11 cellular contexts compared by ENCODE assay signal in genomic region chr1:213326666-213327317, GRCh38.
DNase-seq lines count a peak whose midpoint lies in the region; ATAC-seq, FAIRE-seq and TF ChIP-seq lines count a peak whose summit lies in the region.
"Had no signal": no experiment of that assay in that cellular context is flagged by ENCODE, and none has a peak within 500 bp of the region (broad histone marks: within the 10 kb centered on the region; RNA-seq: fewer than 3 reads in every experiment).

No MANE protein-coding gene starts in this region.

- H2AFZ ChIP-seq in mammary epithelial cell (ENCODE audit: low read depth, low read length) (peak overlapping the region; percentile 86), HepG2 (ENCODE audit: low read length) (no peak overlapping the region)

- no peak for ATAC-seq in HepG2

- in situ Hi-C loops in mammary epithelial cell (cut with MboI; ENCODE audit: low sequenced_read_pairs in 2 of 2) (no loop called here), HepG2 (cut with HindIII; ENCODE audit: extremely low pct_ligation_motif_present, low pct_unique_long_range_greater_than_20kb) (no loop called here)

- H3K4me3 ChIP-seq in AG10803 (ENCODE audit: low read length), result no peak overlapping the region
- H3K4me3 ChIP-seq in mammary epithelial cell (replicated peaks in 1 of 3; ENCODE audit: insufficient read depth in 1 of 3, low read depth in 2 of 3, low read length in 3 of 3), result no peak overlapping the region
- H3K4me3 ChIP-seq in HepG2 (replicated peaks in 1 of 3; ENCODE audit: insufficient read depth in 1 of 3, low read depth in 2 of 3, low read length in 3 of 3), result no peak overlapping the region
- H3K4me3 ChIP-seq: ascending aorta, ovary had no signal

- H3K27me3 ChIP-seq in mammary epithelial cell (ENCODE audit: insufficient read depth, low read length) (no peaks in the 10 kb centered on the region), HepG2 (ENCODE audit: control insufficient read depth in 1 of 2, insufficient read depth in 2 of 2, low read length in 2 of 2) (no peaks in the 10 kb centered on the region)
- H3K27me3 ChIP-seq: ascending aorta, ovary had no signal

- DNase-seq in AG10803 (ENCODE audit: low read depth), result peak; percentile 78
- DNase-seq in LHCN-M2 (ENCODE audit: low read depth), result peak; percentile 59
- DNase-seq in mammary epithelial cell, result peak; percentile 48
- DNase-seq in medulla oblongata (ENCODE audit: extremely low spot score), result peak; percentile 32
- no peak for DNase-seq in nephron progenitor cell
- DNase-seq in activated effector memory CD4-positive, alpha-beta T cell treated with Interleukin-2 at 50 U/mL for 16 hours, result no peak
- no peak for DNase-seq in HepG2 (ENCODE audit: low spot score)
- DNase-seq in DMS53 treated with DMSO at 0.1 percent for 48 hours (lab: John Stamatoyannopoulos, UW; ENCODE audit: unreplicated experiment), result no peak
- DNase-seq: ovary had no signal

- H3K4me3 Mint-ChIP-seq in nephron progenitor cell, result no peak overlapping the region

- H3K4me2 ChIP-seq in mammary epithelial cell (ENCODE audit: insufficient read depth, low read depth, low read length) (peak overlapping the region; percentile 53), HepG2 (ENCODE audit: low read depth, low read length) (no peak overlapping the region)
- H3K4me2 ChIP-seq: KMS-11 had no signal

- POLR2A ChIA-PET in HepG2 (lab: Yijun Ruan, JAX), result no interaction called here

- H3K36me3 Mint-ChIP-seq in nephron progenitor cell (ENCODE audit: low read depth), result no peaks in the 10 kb centered on the region

- 19% methylated on average over 3 of the region's 3 CpGs for WGBS in mammary epithelial cell (ENCODE audit: low coverage, missing lambda C conversion rate)
- WGBS in HepG2 (ENCODE audit: low lambda C conversion rate), result 62% methylated on average over 3 of the region's 3 CpGs

- no peak for FAIRE-seq in HepG2 (lab: Jason Lieb, UNC)

- H3K4me1 ChIP-seq in mammary epithelial cell (ENCODE audit: insufficient read depth, low read length), result peaks cover 18% of the 10 kb centered on the region
- no peaks in the 10 kb centered on the region for H3K4me1 ChIP-seq in HepG2 (ENCODE audit: insufficient read depth, low read length)

- no peak for TF ChIP-seq POLR2A in HepG2 (IDR thresholded peaks at IDR 0.05; ENCODE audit: insufficient read depth in 1 of 2, low read depth in 2 of 2, low read length in 2 of 2)

- peaks cover 15% of the 10 kb centered on the region for H3K4me1 Mint-ChIP-seq in nephron progenitor cell

- no peak overlapping the region for H3K27ac Mint-ChIP-seq in nephron progenitor cell

- no peaks in the 10 kb centered on the region for H3K9me3 Mint-ChIP-seq in nephron progenitor cell

- CTCF ChIA-PET in mammary epithelial cell (lab: Charles Lee; ENCODE audit: low non-redundant PET) (no interaction called here), HepG2 (lab: Yijun Ruan, JAX; ENCODE audit: low intra/inter-chr PET ratio, low total read pairs) (no interaction called here)

- H3K9ac ChIP-seq in mammary epithelial cell (ENCODE audit: insufficient read depth, low read length) (no peak overlapping the region), HepG2 (ENCODE audit: insufficient read depth, low read depth, low read length) (no peak overlapping the region)
- H3K9ac ChIP-seq: KMS-11 had no signal

- no TSS peak for BruUV-seq in mammary epithelial cell (replicated peaks; lab: Mats Ljungman, UMichigan)
- no TSS peak for BruUV-seq in HepG2 (replicated peaks; lab: Mats Ljungman, UMichigan)

- TF ChIP-seq CTCF in AG10803 (conservative IDR thresholded peaks at IDR 0.05; ENCODE audit: low read length) (no peak), mammary epithelial cell (conservative IDR thresholded peaks at IDR 0.05 in 1 of 2, IDR thresholded peaks at IDR 0.05 in 1 of 2; ENCODE audit: extremely low read depth in 1 of 2, insufficient read depth in 1 of 2, low read depth in 1 of 2, low read length in 2 of 2) (no peak), nephron progenitor cell (IDR thresholded peaks at IDR 0.05) (no peak), HepG2 (CRISPR knock-in tag; IDR thresholded peaks at IDR 0.05) (no peak)

- H3K79me2 ChIP-seq in mammary epithelial cell (ENCODE audit: insufficient read depth, low read length), result no peaks in the 10 kb centered on the region
- no peaks in the 10 kb centered on the region for H3K79me2 ChIP-seq in HepG2 (ENCODE audit: insufficient read depth, low read length)

- H3K9me3 ChIP-seq in mammary epithelial cell (replicated peaks; ENCODE audit: insufficient read depth, low read length), result no peaks in the 10 kb centered on the region
- H3K9me3 ChIP-seq in HepG2 (ENCODE audit: low read length), result no peaks in the 10 kb centered on the region
- H3K9me3 ChIP-seq: ascending aorta, ovary had no signal

- TF ChIP-seq EP300 in HepG2 (IDR thresholded peaks at IDR 0.05; ENCODE audit: low read depth in 2 of 2, low read length in 2 of 2) (no peak), HepG2 (CRISPR knock-in tag; IDR thresholded peaks at IDR 0.05; ENCODE audit: borderline replicate concordance) (no peak)

- H3K27me3 Mint-ChIP-seq in nephron progenitor cell (ENCODE audit: low read depth, poor library complexity), result peaks cover 13% of the 10 kb centered on the region

- H3K27ac ChIP-seq in mammary epithelial cell (ENCODE audit: insufficient read depth, low read depth, low read length), result no peak overlapping the region
- H3K27ac ChIP-seq in HepG2 (ENCODE audit: extremely low read length, insufficient read depth, low read length), result no peak overlapping the region
- H3K27ac ChIP-seq: ascending aorta, KMS-11, ovary had no signal

- no peak for TF ChIP-seq RAD21 in HepG2 (CRISPR knock-in tag; IDR thresholded peaks at IDR 0.05)

- H4K20me1 ChIP-seq in mammary epithelial cell (ENCODE audit: insufficient read depth, low read length) (no peaks in the 10 kb centered on the region), HepG2 (ENCODE audit: insufficient read depth, low read length) (no peaks in the 10 kb centered on the region)

- no peaks in the 10 kb centered on the region for H3K36me3 ChIP-seq in mammary epithelial cell (ENCODE audit: insufficient read depth, low read length)
- no peaks in the 10 kb centered on the region for H3K36me3 ChIP-seq in HepG2 (replicated peaks in 1 of 2; ENCODE audit: control insufficient read depth in 1 of 2, insufficient read depth in 2 of 2, low read length in 2 of 2)
- H3K36me3 ChIP-seq: ascending aorta, ovary had no signal

- intact Hi-C loops in mammary epithelial cell (cut with micrococcal nuclease), result no loop called here
- intact Hi-C loops in HepG2 (cut with micrococcal nuclease; ENCODE audit: unreplicated experiment), result no loop called here

- dilution Hi-C loops in mammary epithelial cell (cut with HindIII; ENCODE audit: low sequenced_read_pairs), result no loop called here

TF ChIP-seq in HepG2, 621 proteins besides CTCF, POLR2A, EP300 and RAD21:
- TF ChIP-seq HOXA9 (CRISPR knock-in tag; IDR thresholded peaks at IDR 0.05; ENCODE audit: borderline replicate concordance), result no peak
- no peak for TF ChIP-seq KLF13 (CRISPR knock-in tag; IDR thresholded peaks at IDR 0.05)
- no peak for TF ChIP-seq ZNF414 (CRISPR knock-in tag; IDR thresholded peaks at IDR 0.05)
- no peak for TF ChIP-seq ZNF431 (CRISPR knock-in tag; IDR thresholded peaks at IDR 0.05; ENCODE audit: borderline replicate concordance, low read depth)
- TF ChIP-seq REXO4 (CRISPR knock-in tag; IDR thresholded peaks at IDR 0.05; ENCODE audit: borderline replicate concordance), result no peak
- no peak for TF ChIP-seq RFXAP (CRISPR knock-in tag; IDR thresholded peaks at IDR 0.05; ENCODE audit: borderline replicate concordance)
- no peak for TF ChIP-seq ZBTB14 (CRISPR knock-in tag; IDR thresholded peaks at IDR 0.05)
- TF ChIP-seq SPEN (CRISPR knock-in tag; IDR thresholded peaks at IDR 0.05; ENCODE audit: low read depth), result no peak
- TF ChIP-seq CHD4 (IDR thresholded peaks at IDR 0.05; ENCODE audit: borderline replicate concordance, low read length), result no peak
- TF ChIP-seq XBP1 (CRISPR knock-in tag; IDR thresholded peaks at IDR 0.05), result no peak
- TF ChIP-seq MBD4 (IDR thresholded peaks at IDR 0.05; ENCODE audit: borderline replicate concordance, low read length), result no peak
- TF ChIP-seq ATRX (CRISPR knock-in tag; IDR thresholded peaks at IDR 0.05; ENCODE audit: borderline replicate concordance), result no peak
- TF ChIP-seq ZNF446 (CRISPR knock-in tag; IDR thresholded peaks at IDR 0.05), result no peak
- TF ChIP-seq ISL2 (CRISPR knock-in tag; IDR thresholded peaks at IDR 0.05), result no peak
- no peak for TF ChIP-seq ZNF652 (CRISPR knock-in tag; IDR thresholded peaks at IDR 0.05; ENCODE audit: borderline replicate concordance, low read depth)
- no peak for TF ChIP-seq ZNF782 (CRISPR knock-in tag; IDR thresholded peaks at IDR 0.05; ENCODE audit: borderline replicate concordance)
TF ChIP-seq in HepG2: peak in this region for 0.

Comparison
In these comparisons a context has a peak if more than half of its experiments do, and no peak if none do; other contexts are left out.
1. DNase-seq: peak in AG10803 (single experiment), LHCN-M2 (single experiment), mammary epithelial cell (single experiment) and medulla oblongata (single experiment); none in nephron progenitor cell (single experiment), activated effector memory CD4-positive, alpha-beta T cell treated with Interleukin-2 at 50 U/mL for 16 hours (single experiment), HepG2 (single experiment) and DMS53 treated with DMSO at 0.1 percent for 48 hours (single experiment).